Comparison of ENCODE assay signal across 20 cellular contexts in genomic region chr10:70253878-70254765, GRCh38. TPM values are rescaled to one million over a fixed set of nuclear protein-coding genes. Genes with fewer than 3 reads are reported as not detected.
DNase-seq lines count a peak whose midpoint lies in the region; ATAC-seq, FAIRE-seq and TF ChIP-seq lines count a peak whose summit lies in the region.
"Had no signal": no experiment of that assay in that cellular context is flagged by ENCODE, and none has a peak within 500 bp of the region (broad histone marks: within the 10 kb centered on the region; RNA-seq: fewer than 3 reads in every experiment).

No MANE protein-coding gene starts in this region.

- H3K9me3 Mint-ChIP-seq in naive thymus-derived CD8-positive, alpha-beta T cell: no peaks in the 10 kb centered on the region
- no peaks in the 10 kb centered on the region for H3K9me3 Mint-ChIP-seq in stimulated activated effector memory CD8-positive, alpha-beta T cell treated with anti-CD3 and anti-CD28 coated beads, Interleukin-12 subunit alpha, Interleukin-12 subunit beta, amount 100 ng/mL, for 72 hours

- TF ChIP-seq CTCF in HepG2 (CRISPR knock-in tag; IDR thresholded peaks at IDR 0.05) (no peak), right lobe of liver (IDR thresholded peaks at IDR 0.05) (no peak)

- no peaks in the 10 kb centered on the region for H3K79me2 ChIP-seq in HepG2 (ENCODE audit: insufficient read depth, low read length)

- H3K4me3 ChIP-seq in HepG2 (replicated peaks in 1 of 3; ENCODE audit: insufficient read depth in 1 of 3, low read depth in 2 of 3, low read length in 3 of 3) (no peak overlapping the region; a peak in 1 of 6 replicates), right lobe of liver (no peak overlapping the region)
- H3K4me3 ChIP-seq: GM12878, K562 had no signal

- H3K4me2 ChIP-seq in HepG2 (ENCODE audit: low read depth, low read length): peak overlapping the region; percentile 54

- FAIRE-seq in HepG2 (lab: Jason Lieb, UNC) (no peak), urothelium cell line (lab: Jason Lieb, UNC) (peak; percentile 9)
- FAIRE-seq: A204.1, GM12878, K562 had no signal

- POLR2A ChIA-PET in HepG2 (lab: Yijun Ruan, JAX): interaction anchor here (1.8 kb wide), 1 partner anchor 21 kb away, joined by 4 read pairs; the partner anchor contains the start of gene PPA1
- POLR2A ChIA-PET in naive thymus-derived CD8-positive, alpha-beta T cell (lab: Charles Lee): interaction anchor here (0.8 kb wide), 1 partner anchor 70 kb away, joined by 3 read pairs; no protein-coding TSS in a partner anchor

- peak overlapping the region in 7 of 10 donors; percentile 9 to 79 (median 38) for H3K4me3 Mint-ChIP-seq in naive thymus-derived CD8-positive, alpha-beta T cell
- no peak overlapping the region for H3K4me3 Mint-ChIP-seq in stimulated activated effector memory CD8-positive, alpha-beta T cell treated with anti-CD3 and anti-CD28 coated beads, Interleukin-12 subunit alpha, Interleukin-12 subunit beta, amount 100 ng/mL, for 72 hours

- in situ Hi-C loops in HepG2 (cut with HindIII; ENCODE audit: extremely low pct_ligation_motif_present, low pct_unique_long_range_greater_than_20kb): no loop called here

- no peak overlapping the region for H3K9ac ChIP-seq in HepG2 (ENCODE audit: insufficient read depth, low read depth, low read length)

- peaks cover 2 to 11% (median 9%) of the 10 kb centered on the region in 4 donors for H3K4me1 Mint-ChIP-seq in naive thymus-derived CD8-positive, alpha-beta T cell
- no peaks in the 10 kb centered on the region for H3K4me1 Mint-ChIP-seq in stimulated activated effector memory CD8-positive, alpha-beta T cell treated with anti-CD3 and anti-CD28 coated beads, Interleukin-12 subunit alpha, Interleukin-12 subunit beta, amount 100 ng/mL, for 72 hours

- H3K9me3 ChIP-seq in HepG2 (ENCODE audit: low read length): no peaks in the 10 kb centered on the region
- no peaks in the 10 kb centered on the region for H3K9me3 ChIP-seq in right lobe of liver

- H3K27me3 Mint-ChIP-seq in naive thymus-derived CD8-positive, alpha-beta T cell: peaks cover 20 to 50% (median 44%) of the 10 kb centered on the region in 5 donors

- CTCF ChIA-PET in HepG2 (lab: Yijun Ruan, JAX; ENCODE audit: low intra/inter-chr PET ratio, low total read pairs): no interaction called here

- ATAC-seq in HepG2 (peak; percentile 55), right lobe of liver (no peak)
- ATAC-seq in naive thymus-derived CD8-positive, alpha-beta T cell: no peak
- ATAC-seq in stimulated activated effector memory CD8-positive, alpha-beta T cell treated with anti-CD3 and anti-CD28 coated beads, Interleukin-12 subunit alpha, Interleukin-12 subunit beta, amount 100 ng/mL, for 72 hours: no peak
- ATAC-seq: HCT116, K562, Panc1 had no signal

- BruUV-seq in HepG2 (replicated peaks; lab: Mats Ljungman, UMichigan): no TSS peak

- DNase-seq in HepG2 (ENCODE audit: low spot score) (no peak), right lobe of liver (no peak), urothelium cell line (ENCODE audit: low spot score) (no peak), occipital lobe (lab: John Stamatoyannopoulos, UW) (no peak), NCI-H2227 treated with DMSO at 0.1 percent for 48 hours (lab: John Stamatoyannopoulos, UW) (no peak)
- no peak for DNase-seq in naive thymus-derived CD8-positive, alpha-beta T cell
- DNase-seq in stimulated activated effector memory CD8-positive, alpha-beta T cell treated with anti-CD3 and anti-CD28 coated beads, Interleukin-12 subunit alpha, Interleukin-12 subunit beta, amount 100 ng/mL, for 72 hours (ENCODE audit: low spot score in 2 of 2): no peak
- DNase-seq: DMS79, NCI-H1092, NCI-H82, SHP77 had no signal

- intact Hi-C loops in HepG2 (cut with micrococcal nuclease; ENCODE audit: unreplicated experiment) (no loop called here), right lobe of liver (cut with DNase I) (no loop called here)

- H3K36me3 ChIP-seq in HepG2 (replicated peaks in 1 of 2; ENCODE audit: control insufficient read depth in 1 of 2, insufficient read depth in 2 of 2, low read length in 2 of 2) (no peaks in the 10 kb centered on the region), right lobe of liver (no peaks in the 10 kb centered on the region)

- TF ChIP-seq POLR2A in HepG2 (IDR thresholded peaks at IDR 0.05; ENCODE audit: insufficient read depth in 1 of 2, low read depth in 2 of 2, low read length in 2 of 2) (no peak), right lobe of liver (IDR thresholded peaks at IDR 0.05) (no peak)

- TF ChIP-seq EP300 in HepG2 (IDR thresholded peaks at IDR 0.05; ENCODE audit: low read depth in 2 of 2, low read length in 2 of 2): no peak
- TF ChIP-seq EP300 in HepG2 (CRISPR knock-in tag; IDR thresholded peaks at IDR 0.05; ENCODE audit: borderline replicate concordance): no peak

- H3K27ac ChIP-seq in HepG2 (ENCODE audit: extremely low read length, insufficient read depth, low read length) (no peak overlapping the region), right lobe of liver (no peak overlapping the region), cingulate gyrus (ENCODE audit: low read depth, low read length) (peak overlapping the region; percentile 67)

- no peaks in the 10 kb centered on the region for H4K20me1 ChIP-seq in HepG2 (ENCODE audit: insufficient read depth, low read length)

- H3K27me3 ChIP-seq in HepG2 (ENCODE audit: control insufficient read depth in 1 of 2, insufficient read depth in 2 of 2, low read length in 2 of 2) (peaks cover 0 to 39% of the 10 kb centered on the region in 2 experiments; a peak in 4 of 5 replicates), right lobe of liver (peaks cover 0 to 9% of the 10 kb centered on the region in 2 donors)

- peaks cover 0 to 2% (median 0%) of the 10 kb centered on the region in 3 donors for H3K36me3 Mint-ChIP-seq in naive thymus-derived CD8-positive, alpha-beta T cell
- H3K36me3 Mint-ChIP-seq in stimulated activated effector memory CD8-positive, alpha-beta T cell treated with anti-CD3 and anti-CD28 coated beads, Interleukin-12 subunit alpha, Interleukin-12 subunit beta, amount 100 ng/mL, for 72 hours: no peaks in the 10 kb centered on the region

- H2AFZ ChIP-seq in HepG2 (ENCODE audit: low read length): no peak overlapping the region

- no peak for TF ChIP-seq RAD21 in HepG2 (CRISPR knock-in tag; IDR thresholded peaks at IDR 0.05)

- 36% methylated on average over 13 of the region's 14 CpGs for WGBS in HepG2 (ENCODE audit: low lambda C conversion rate)
- whole genome bisulfite sequencing in right lobe of liver (ENCODE audit: insufficient coverage, low coverage, low lambda C conversion rate, missing lambda C conversion rate): 81% methylated on average over 7 of the region's 14 CpGs

- H3K4me1 ChIP-seq in HepG2 (ENCODE audit: insufficient read depth, low read length) (peaks cover 55% of the 10 kb centered on the region), right lobe of liver (peaks cover 0 to 7% (median 0%) of the 10 kb centered on the region in 4 donors)

- no peak overlapping the region for H3K27ac Mint-ChIP-seq in naive thymus-derived CD8-positive, alpha-beta T cell
- no peak overlapping the region for H3K27ac Mint-ChIP-seq in stimulated activated effector memory CD8-positive, alpha-beta T cell treated with anti-CD3 and anti-CD28 coated beads, Interleukin-12 subunit alpha, Interleukin-12 subunit beta, amount 100 ng/mL, for 72 hours

RNA-seq across cellular contexts. Expression of gene PPA1, which starts 20.9 kb away (rescaled TPM):
- total RNA-seq in HepG2 (2016; rRNA removed; fragmentation: Illumina TruSeq; extraction: Trizol) (250 and 371 TPM in 2 replicates), right lobe of liver (100 to 1,000 TPM in 3 of 6 experiments, 10 to 100 TPM in 3; 64.8 to 133 (median 95.7) TPM), occipital lobe (296 TPM)
- 82.0 and 100 TPM in 2 replicates for total RNA-seq in HepG2 (2016; cell fraction: cytosol; rRNA removed; fragmentation: Illumina TruSeq; extraction: Trizol; ENCODE audit: low read depth)
- total RNA-seq in HepG2 (2016; cell fraction: insoluble cytoplasmic fraction; rRNA removed; fragmentation: Illumina TruSeq; extraction: Trizol): 255 and 390 TPM in 2 replicates
- 165 and 176 TPM in 2 replicates for total RNA-seq in HepG2 (2016; cell fraction: membrane; rRNA removed; fragmentation: Illumina TruSeq; extraction: Trizol)
- 97.3 and 103 TPM in 2 replicates for total RNA-seq in HepG2 (2016; cell fraction: nucleus; rRNA removed; fragmentation: Illumina TruSeq; extraction: Trizol)
- 104 and 136 TPM in 2 replicates for polyA plus RNA-seq in HepG2 (2011; rRNA removed)
- polyA plus RNA-seq in HepG2 (2011; cell fraction: cytosol; rRNA removed): 79.2 and 103 TPM in 2 replicates
- 29.6 and 38.4 TPM in 2 replicates for polyA plus RNA-seq in HepG2 (2011; cell fraction: nucleus; rRNA removed)
- polyA plus RNA-seq in HepG2 (2012): 160 and 173 TPM in 2 replicates
- polyA plus RNA-seq in HepG2 (2016; cell fraction: cytosol; fragmentation: Illumina TruSeq; extraction: Trizol; ENCODE audit: low read depth): 83.3 and 87.7 TPM in 2 replicates
- 345 and 373 TPM in 2 replicates for polyA plus RNA-seq in HepG2 (2016; cell fraction: insoluble cytoplasmic fraction; fragmentation: Illumina TruSeq; extraction: Trizol; ENCODE audit: low read depth)
- 131 and 143 TPM in 2 replicates for polyA plus RNA-seq in HepG2 (2016; cell fraction: membrane; fragmentation: Illumina TruSeq; extraction: Trizol; ENCODE audit: low read depth)
- polyA plus RNA-seq in HepG2 (2016; cell fraction: nucleus; fragmentation: Illumina TruSeq; extraction: Trizol; ENCODE audit: insufficient read depth, low read depth): 129 and 132 TPM in 2 replicates
- polyA minus RNA-seq in HepG2 (2011; rRNA and poly(A)+ RNA removed; ENCODE audit: low replicate concordance): 27.3 and 92.0 TPM in 2 replicates
- polyA minus RNA-seq in HepG2 (2011; cell fraction: cytosol; rRNA and poly(A)+ RNA removed): 75.4 and 86.8 TPM in 2 replicates
- polyA minus RNA-seq in HepG2 (2011; cell fraction: nucleus; rRNA and poly(A)+ RNA removed): 78.9 and 82.8 TPM in 2 replicates
- 10 to 100 TPM; 51.0 to 57.4 TPM for total RNA-seq in naive thymus-derived CD8-positive, alpha-beta T cell
- 100 to 1,000 TPM; 137 to 222 (median 154) TPM for polyA plus RNA-seq in naive thymus-derived CD8-positive, alpha-beta T cell

RNA-seq across cellular contexts. Expression of gene NPFFR1, which starts 29.7 kb away (rescaled TPM):
- under 0.01 TPM in 1 of 2 replicates, not detected in the other for total RNA-seq in HepG2 (2016; rRNA removed; fragmentation: Illumina TruSeq; extraction: Trizol)
- total RNA-seq in HepG2 (2016; cell fraction: cytosol; rRNA removed; fragmentation: Illumina TruSeq; extraction: Trizol; ENCODE audit: low read depth): under 0.01 TPM in 1 of 2 replicates, not detected in the other
- 0.02 TPM in 1 of 2 replicates, not detected in the other for total RNA-seq in HepG2 (2016; cell fraction: insoluble cytoplasmic fraction; rRNA removed; fragmentation: Illumina TruSeq; extraction: Trizol)
- not detected in 2 replicates for total RNA-seq in HepG2 (2016; cell fraction: membrane; rRNA removed; fragmentation: Illumina TruSeq; extraction: Trizol)
- total RNA-seq in HepG2 (2016; cell fraction: nucleus; rRNA removed; fragmentation: Illumina TruSeq; extraction: Trizol): not detected in 2 replicates
- not detected in 2 replicates for polyA plus RNA-seq in HepG2 (2011; rRNA removed)
- not detected in 2 replicates for polyA plus RNA-seq in HepG2 (2011; cell fraction: cytosol; rRNA removed)
- polyA plus RNA-seq in HepG2 (2011; cell fraction: nucleus; rRNA removed): 0.02 TPM in 1 of 2 replicates, not detected in the other
- polyA plus RNA-seq in HepG2 (2012): not detected in 2 replicates
- polyA plus RNA-seq in HepG2 (2016; cell fraction: cytosol; fragmentation: Illumina TruSeq; extraction: Trizol; ENCODE audit: low read depth): 0.01 and 0.02 TPM in 2 replicates
- not detected in 2 replicates for polyA plus RNA-seq in HepG2 (2016; cell fraction: insoluble cytoplasmic fraction; fragmentation: Illumina TruSeq; extraction: Trizol; ENCODE audit: low read depth)
- not detected in 2 replicates for polyA plus RNA-seq in HepG2 (2016; cell fraction: membrane; fragmentation: Illumina TruSeq; extraction: Trizol; ENCODE audit: low read depth)
- polyA plus RNA-seq in HepG2 (2016; cell fraction: nucleus; fragmentation: Illumina TruSeq; extraction: Trizol; ENCODE audit: insufficient read depth, low read depth): not detected in 2 replicates
- not detected in 2 replicates for polyA minus RNA-seq in HepG2 (2011; rRNA and poly(A)+ RNA removed; ENCODE audit: low replicate concordance)
- polyA minus RNA-seq in HepG2 (2011; cell fraction: cytosol; rRNA and poly(A)+ RNA removed): not detected in 2 replicates
- under 0.01 TPM in 1 of 2 replicates, not detected in the other for polyA minus RNA-seq in HepG2 (2011; cell fraction: nucleus; rRNA and poly(A)+ RNA removed)
- not detected for total RNA-seq in right lobe of liver
- not detected for total RNA-seq in naive thymus-derived CD8-positive, alpha-beta T cell
- polyA plus RNA-seq in naive thymus-derived CD8-positive, alpha-beta T cell: not detected
- total RNA-seq in occipital lobe: 0.31 TPM
- total RNA-seq: G401, GM12878, HT1080, NCI-H460 had no signal
- polyA plus RNA-seq: K562 had no signal
